ENCODE assay signal across 18 cellular contexts in genomic region chr1:2962061-2962460, GRCh38. TPM values are rescaled to one million over a fixed set of nuclear protein-coding genes. Genes with fewer than 3 reads are reported as not detected.
A peak's percentile ranks its signal among the peaks of the same experiment; 100 is the strongest.
DNase-seq lines count a peak whose midpoint lies in the region; ATAC-seq and TF ChIP-seq lines count a peak whose summit lies in the region.
"Had no signal": no experiment of that assay in that cellular context is flagged by ENCODE, and none has a peak within 500 bp of the region (broad histone marks: within the 10 kb centered on the region; RNA-seq: fewer than 3 reads in every experiment).

No MANE protein-coding gene starts in this region.

- no peak overlapping the region for H3K4me3 Mint-ChIP-seq in CD14-positive monocyte
- H3K4me3 Mint-ChIP-seq in activated naive CD8-positive, alpha-beta T cell treated with anti-CD3 and anti-CD28 coated beads, Interleukin-2, amount 50 U/mL, for 24 hours, result no peak overlapping the region
- H3K4me3 Mint-ChIP-seq: CD8-positive, alpha-beta T cell; H9 had no signal

- H3K36me3 ChIP-seq in right atrium auricular region, result no peaks in the 10 kb centered on the region
- H3K36me3 ChIP-seq: BLaER1 had no signal

- ATAC-seq in Right ventricle myocardium superior (ENCODE audit: poor library complexity) (no peak), sciatic nerve (no peak)
- ATAC-seq in activated naive CD8-positive, alpha-beta T cell treated with anti-CD3 and anti-CD28 coated beads, Interleukin-2, amount 50 U/mL, for 24 hours, result peak; percentile 4
- ATAC-seq: CD8-positive, alpha-beta T cell had no signal

- peaks cover 2 to 5% (median 3%) of the 10 kb centered on the region in 3 donors for H3K27me3 Mint-ChIP-seq in CD14-positive monocyte (ENCODE audit: low read depth in 3 of 3)
- H3K27me3 Mint-ChIP-seq in activated naive CD8-positive, alpha-beta T cell treated with anti-CD3 and anti-CD28 coated beads, Interleukin-2, amount 50 U/mL, for 24 hours, result peaks cover 2% of the 10 kb centered on the region

- H3K4me1 Mint-ChIP-seq in CD14-positive monocyte, result no peaks in the 10 kb centered on the region
- H3K4me1 Mint-ChIP-seq in activated naive CD8-positive, alpha-beta T cell treated with anti-CD3 and anti-CD28 coated beads, Interleukin-2, amount 50 U/mL, for 24 hours, result no peaks in the 10 kb centered on the region
- H3K4me1 Mint-ChIP-seq: H9 had no signal

- peaks cover 4 to 22% of the 10 kb centered on the region in 2 donors for H3K9me3 ChIP-seq in right atrium auricular region

- TF ChIP-seq CTCF in right atrium auricular region (IDR thresholded peaks at IDR 0.05), result no peak
- no peak for TF ChIP-seq CTCF in CD14-positive monocyte (IDR thresholded peaks at IDR 0.05)
- no peak for TF ChIP-seq CTCF in GM20000 (IDR thresholded peaks at IDR 0.05; ENCODE audit: extremely low read depth, missing control alignments)

- H3K4me3 ChIP-seq in right atrium auricular region, result no peak overlapping the region
- H3K4me3 ChIP-seq: BLaER1 had no signal

- no peak overlapping the region for H3K27ac ChIP-seq in right atrium auricular region
- H3K27ac ChIP-seq: BLaER1 had no signal

- H3K9me3 Mint-ChIP-seq in CD14-positive monocyte, result peaks cover 8 to 24% (median 19%) of the 10 kb centered on the region in 7 donors
- H3K9me3 Mint-ChIP-seq in activated naive CD8-positive, alpha-beta T cell treated with anti-CD3 and anti-CD28 coated beads, Interleukin-2, amount 50 U/mL, for 24 hours, result peaks cover 11% of the 10 kb centered on the region

- H3K36me3 Mint-ChIP-seq in CD14-positive monocyte, result no peaks in the 10 kb centered on the region
- H3K36me3 Mint-ChIP-seq in activated naive CD8-positive, alpha-beta T cell treated with anti-CD3 and anti-CD28 coated beads, Interleukin-2, amount 50 U/mL, for 24 hours (ENCODE audit: low read depth), result no peaks in the 10 kb centered on the region
- H3K36me3 Mint-ChIP-seq: CD8-positive, alpha-beta T cell had no signal

- DNase-seq in Right ventricle myocardium superior, result peak; percentile 22
- DNase-seq in right atrium auricular region (ENCODE audit: low spot score), result no peak
- peak; percentile 9 for DNase-seq in CD14-positive monocyte (ENCODE audit: low spot score)
- no peak for DNase-seq in activated naive CD8-positive, alpha-beta T cell treated with anti-CD3 and anti-CD28 coated beads, Interleukin-2, amount 50 U/mL, for 24 hours
- DNase-seq in sciatic nerve (ENCODE audit: low spot score), result peak; percentile 8
- no peak for DNase-seq in SKM-1 (lab: John Stamatoyannopoulos, UW; ENCODE audit: unreplicated experiment)
- no peak for DNase-seq in H4 (ENCODE audit: low spot score)
- DNase-seq in GM20000 (ENCODE audit: low spot score), result no peak
- DNase-seq: 8988T; Calu3; CD8-positive, alpha-beta T cell; DMS79 treated with DMSO at 0.1 percent for 48 hours; GF-D8; GOT3; H9 had no signal

- intact Hi-C loops in Right ventricle myocardium superior (cut with DNase I) (no loop called here), CD14-positive monocyte (cut with micrococcal nuclease) (no loop called here), sciatic nerve (cut with DNase I) (no loop called here)

- H3K4me1 ChIP-seq in right atrium auricular region, result no peaks in the 10 kb centered on the region
- H3K4me1 ChIP-seq: BLaER1 had no signal

- H3K27ac Mint-ChIP-seq in CD14-positive monocyte, result no peak overlapping the region
- no peak overlapping the region for H3K27ac Mint-ChIP-seq in activated naive CD8-positive, alpha-beta T cell treated with anti-CD3 and anti-CD28 coated beads, Interleukin-2, amount 50 U/mL, for 24 hours
- H3K27ac Mint-ChIP-seq: CD8-positive, alpha-beta T cell; H9 had no signal

- H3K27me3 ChIP-seq in right atrium auricular region, result no peaks in the 10 kb centered on the region

RNA-seq across cellular contexts. Expression of gene ACTRT2, which starts 59.2 kb away (rescaled TPM):
- not detected for total RNA-seq in Right ventricle myocardium superior
- not detected for total RNA-seq in right atrium auricular region
- polyA plus RNA-seq in CD14-positive monocyte, result not detected
- not detected for total RNA-seq in sciatic nerve
- total RNA-seq in H4 (2014; rRNA removed; shearing (Covaris generic)), result not detected in 2 replicates
- total RNA-seq: A673; Calu3; CD8-positive, alpha-beta T cell; H9 had no signal
- polyA plus RNA-seq: AG04450 had no signal

Comparison
In these comparisons a context has a peak if more than half of its experiments do, and no peak if none do; other contexts are left out.
1. DNase-seq: peak in Right ventricle myocardium superior (single experiment), CD14-positive monocyte (single experiment) and sciatic nerve (single experiment); none in right atrium auricular region (single experiment), activated naive CD8-positive, alpha-beta T cell treated with anti-CD3 and anti-CD28 coated beads, Interleukin-2, amount 50 U/mL, for 24 hours (single experiment), SKM-1 (single experiment), H4 (single experiment) and GM20000 (single experiment).